9 cellular contexts compared by ENCODE assay signal in the genomic region with DNA sequence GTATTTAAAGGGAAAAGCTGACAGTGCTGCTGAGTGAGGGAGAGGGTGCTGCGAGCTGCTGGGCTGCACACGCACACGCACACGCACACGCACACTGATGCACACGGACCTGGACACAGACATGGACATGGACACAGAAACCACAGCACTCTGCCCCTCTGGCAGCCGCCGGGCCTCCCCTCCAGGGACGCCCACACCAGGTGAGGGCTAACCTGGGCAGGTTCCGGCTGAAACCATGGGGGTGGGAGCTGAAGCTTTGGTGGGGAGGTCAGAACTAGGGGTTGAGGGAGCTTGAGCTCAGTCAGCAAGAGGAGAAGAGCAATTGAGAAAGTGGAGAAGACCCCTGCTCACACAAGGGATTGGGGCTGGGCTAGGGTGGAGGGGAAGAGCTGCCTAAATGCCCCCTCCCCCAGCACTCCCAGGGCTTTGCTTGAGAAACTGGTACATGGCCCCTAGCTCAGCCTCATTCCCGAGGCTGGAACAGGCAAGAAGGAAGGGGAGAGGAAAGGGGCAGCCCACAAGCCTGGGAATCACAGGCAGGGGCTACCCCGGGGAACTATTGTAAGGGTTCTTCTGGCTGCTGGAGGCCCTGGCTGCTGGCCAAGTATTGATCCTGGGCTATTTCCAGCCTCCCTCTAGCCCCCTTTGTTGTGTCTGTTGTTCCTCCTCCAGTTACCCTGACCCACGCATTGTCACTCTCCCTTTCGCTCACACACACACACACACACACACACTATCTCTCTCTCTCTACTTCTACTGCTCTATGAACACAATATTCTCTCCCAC. TPM values are rescaled to one million over a fixed set of nuclear protein-coding genes. Genes with fewer than 3 reads are reported as not detected.
DNase-seq lines count a peak whose midpoint lies in the region; ATAC-seq lines count a peak whose summit lies in the region.
"Had no signal": no experiment of that assay in that cellular context is flagged by ENCODE, and none has a peak within 500 bp of the region (broad histone marks: within the 10 kb centered on the region; RNA-seq: fewer than 3 reads in every experiment).

A gene with protein sequence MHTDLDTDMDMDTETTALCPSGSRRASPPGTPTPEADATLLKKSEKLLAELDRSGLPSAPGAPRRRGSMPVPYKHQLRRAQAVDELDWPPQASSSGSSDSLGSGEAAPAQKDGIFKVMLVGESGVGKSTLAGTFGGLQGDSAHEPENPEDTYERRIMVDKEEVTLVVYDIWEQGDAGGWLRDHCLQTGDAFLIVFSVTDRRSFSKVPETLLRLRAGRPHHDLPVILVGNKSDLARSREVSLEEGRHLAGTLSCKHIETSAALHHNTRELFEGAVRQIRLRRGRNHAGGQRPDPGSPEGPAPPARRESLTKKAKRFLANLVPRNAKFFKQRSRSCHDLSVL (plus strand): TSS at position 32 of the 786 bp plus-strand sequence. CDS start 66 bp downstream, at position 98.

- H3K9me3 ChIP-seq in GM23248 (ENCODE audit: low read depth) = no peaks in the 10 kb centered on the region

- no peak within 1 kb of the TSS for H3K4me3 Mint-ChIP-seq in activated naive CD4-positive, alpha-beta T cell treated with anti-CD3 and anti-CD28 coated beads, Interleukin-2, amount 50 U/mL, for 24 hours
- no peak within 1 kb of the TSS for H3K4me3 Mint-ChIP-seq in stimulated activated effector memory CD8-positive, alpha-beta T cell treated with anti-CD3 and anti-CD28 coated beads, Interleukin-12 subunit alpha, Interleukin-12 subunit beta, amount 100 ng/mL, for 72 hours

- 34% methylated on average over 9 to 13 of the region's 14 CpGs for WGBS in GM23248 (ENCODE audit: low coverage in 1 of 2, low lambda C conversion rate in 2 of 2, missing lambda C conversion rate in 2 of 2), 2 experiments

- H3K4me2 ChIP-seq in GM23248 (ENCODE audit: unreplicated experiment) = no peak within 1 kb of the TSS

- H3F3A ChIP-seq in GM23248 (ENCODE audit: insufficient read depth) = peaks cover 19% of the 10 kb centered on the region

- H3K4me3 ChIP-seq in GM23248 = no peak within 1 kb of the TSS

- H3K36me3 Mint-ChIP-seq in activated naive CD4-positive, alpha-beta T cell treated with anti-CD3 and anti-CD28 coated beads, Interleukin-2, amount 50 U/mL, for 24 hours = peaks cover 2% of the 10 kb centered on the region
- H3K36me3 Mint-ChIP-seq in stimulated activated effector memory CD8-positive, alpha-beta T cell treated with anti-CD3 and anti-CD28 coated beads, Interleukin-12 subunit alpha, Interleukin-12 subunit beta, amount 100 ng/mL, for 72 hours = peaks cover 19% of the 10 kb centered on the region

- H3K27ac ChIP-seq in GM23248 = no peak within 1 kb of the TSS

- H3K27ac Mint-ChIP-seq in activated naive CD4-positive, alpha-beta T cell treated with anti-CD3 and anti-CD28 coated beads, Interleukin-2, amount 50 U/mL, for 24 hours = peak within 1 kb of the TSS; percentile 46
- H3K27ac Mint-ChIP-seq in stimulated activated effector memory CD8-positive, alpha-beta T cell treated with anti-CD3 and anti-CD28 coated beads, Interleukin-12 subunit alpha, Interleukin-12 subunit beta, amount 100 ng/mL, for 72 hours = peak within 1 kb of the TSS; percentile 60

- H2AFZ ChIP-seq in GM23248 = no peak within 1 kb of the TSS

- H3K27me3 Mint-ChIP-seq in activated naive CD4-positive, alpha-beta T cell treated with anti-CD3 and anti-CD28 coated beads, Interleukin-2, amount 50 U/mL, for 24 hours = no peaks in the 10 kb centered on the region

- no peaks in the 10 kb centered on the region for H3K79me2 ChIP-seq in GM23248 (ENCODE audit: insufficient read depth)

- H3K36me3 ChIP-seq in GM23248 (ENCODE audit: low read depth) = no peaks in the 10 kb centered on the region

- no peaks in the 10 kb centered on the region; the same call in 1 of the 2 replicates for H3K4me1 ChIP-seq in GM23248 (ENCODE audit: insufficient read depth)

- H3K9me3 Mint-ChIP-seq in activated naive CD4-positive, alpha-beta T cell treated with anti-CD3 and anti-CD28 coated beads, Interleukin-2, amount 50 U/mL, for 24 hours = no peaks in the 10 kb centered on the region
- no peaks in the 10 kb centered on the region for H3K9me3 Mint-ChIP-seq in stimulated activated effector memory CD8-positive, alpha-beta T cell treated with anti-CD3 and anti-CD28 coated beads, Interleukin-12 subunit alpha, Interleukin-12 subunit beta, amount 100 ng/mL, for 72 hours

- in situ Hi-C loops in GM23248 (cut with MboI) = no loop called here

- H3K27me3 ChIP-seq in GM23248 (replicated peaks; ENCODE audit: insufficient read depth) = no peaks in the 10 kb centered on the region

- peaks cover 58% of the 10 kb centered on the region for H3K4me1 Mint-ChIP-seq in activated naive CD4-positive, alpha-beta T cell treated with anti-CD3 and anti-CD28 coated beads, Interleukin-2, amount 50 U/mL, for 24 hours
- peaks cover 44% of the 10 kb centered on the region for H3K4me1 Mint-ChIP-seq in stimulated activated effector memory CD8-positive, alpha-beta T cell treated with anti-CD3 and anti-CD28 coated beads, Interleukin-12 subunit alpha, Interleukin-12 subunit beta, amount 100 ng/mL, for 72 hours

- no peaks in the 10 kb centered on the region for H3K9me2 ChIP-seq in GM23248 (ENCODE audit: insufficient read depth)

- no peak for DNase-seq in activated naive CD4-positive, alpha-beta T cell treated with Interleukin-2 at 50 U/mL for 16 hours
- DNase-seq in NCI-H69 (lab: John Stamatoyannopoulos, UW) (peak; percentile 44), SKM-1 treated with dmso at 0.1 percent for 144 hours (lab: John Stamatoyannopoulos, UW; ENCODE audit: unreplicated experiment) (no peak), GM23248 (no peak)
- DNase-seq in stimulated activated effector memory CD8-positive, alpha-beta T cell treated with anti-CD3 and anti-CD28 coated beads, Interleukin-12 subunit alpha, Interleukin-12 subunit beta, amount 100 ng/mL, for 72 hours (ENCODE audit: low spot score in 2 of 2) = no peak
- no peak for DNase-seq in effector CD8-positive, alpha-beta T cell (lab: John Stamatoyannopoulos, UW)
- DNase-seq: AML-193 had no signal

- H4K20me1 ChIP-seq in GM23248 (ENCODE audit: insufficient read depth) = no peaks in the 10 kb centered on the region

- ATAC-seq in esophagus mucosa = peak; percentile 3
- ATAC-seq in stimulated activated effector memory CD8-positive, alpha-beta T cell treated with anti-CD3 and anti-CD28 coated beads, Interleukin-12 subunit alpha, Interleukin-12 subunit beta, amount 100 ng/mL, for 72 hours = no peak

- H3K9ac ChIP-seq in GM23248 = no peak within 1 kb of the TSS

RNA-seq across cellular contexts. Expression of the gene that starts here (rescaled TPM):
- total RNA-seq in esophagus mucosa = 0.32 TPM
- total RNA-seq in GM23248 (2014; rRNA removed; shearing (Covaris generic)) = 0.22 TPM in 1 of 2 replicates, not detected in the other
- 0.29 TPM in 1 of 2 replicates, not detected in the other for polyA plus RNA-seq in GM23248 (2016; fragmentation: Nextera tagmentation; extraction: Ambion mirVana)

Comparison
In these comparisons a context has a peak if more than half of its experiments do, and no peak if none do; other contexts are left out.
1. Peak in ATAC-seq in esophagus mucosa; RNA of the gene not detected or under 1 TPM.